In the genomic region with DNA sequence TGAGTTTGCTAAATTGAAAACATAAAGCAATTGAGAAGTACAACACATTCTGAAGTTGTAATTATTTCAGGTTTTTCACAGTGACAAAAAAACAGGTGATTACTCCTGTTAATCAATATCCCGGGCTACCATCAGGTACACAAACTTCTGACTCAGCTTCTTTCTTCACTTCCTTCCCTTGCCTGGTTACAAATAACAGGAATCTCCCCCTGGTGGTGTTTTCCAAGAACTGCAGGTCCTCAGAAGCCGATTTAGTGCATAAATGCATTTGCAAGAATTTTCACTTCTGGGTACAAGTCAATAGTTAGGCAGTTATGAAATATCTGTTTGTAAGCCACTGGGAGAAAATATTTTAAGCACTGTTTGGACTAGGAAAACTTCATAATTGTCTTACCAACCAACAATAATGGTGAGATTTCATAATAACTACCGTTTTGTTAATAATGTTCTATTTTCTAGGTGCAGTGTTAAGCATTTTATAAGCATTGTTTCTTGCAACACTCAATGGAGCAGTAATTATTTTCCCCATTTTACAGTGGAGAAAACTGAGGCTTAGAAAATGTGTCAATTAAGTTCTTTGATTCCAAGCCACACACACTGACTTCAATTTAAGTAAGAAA, we compare ENCODE assay signal across 8 cellular contexts. TPM values are rescaled to one million over a fixed set of nuclear protein-coding genes. Genes with fewer than 3 reads are reported as not detected.
DNase-seq lines count a peak whose midpoint lies in the region; ATAC-seq, FAIRE-seq and TF ChIP-seq lines count a peak whose summit lies in the region.

No MANE protein-coding gene starts in this region.

- no peak overlapping the region for H2BK120ac ChIP-seq in IMR-90 (ENCODE audit: low read depth, low read length)

- no peak overlapping the region for H3K27ac Mint-ChIP-seq in naive thymus-derived CD8-positive, alpha-beta T cell
- no peak overlapping the region for H3K27ac Mint-ChIP-seq in stimulated activated naive B cell treated with anti-CD40 and anti-IgM and Interleukin-4, amounts not matched to agents 10 μg/mL and 1 μg/mL and 100 μg/mL, for 72 hours

- TF ChIP-seq POLR2A in IMR-90 (IDR thresholded peaks at IDR 0.05; ENCODE audit: low read depth, low read length): no peak

- no peaks in the 10 kb centered on the region; a peak in 1 of 4 replicates for H3K79me1 ChIP-seq in IMR-90 (ENCODE audit: low read depth in 1 of 2, low read length in 2 of 2)

- H3K9me2 ChIP-seq in OCI-LY1 (ENCODE audit: low read depth, low read length): no peaks in the 10 kb centered on the region

- no TSS peak for BruUV-seq in IMR-90 (replicated peaks; lab: Mats Ljungman, UMichigan)

- no peaks in the 10 kb centered on the region for H3K27me3 Mint-ChIP-seq in naive thymus-derived CD8-positive, alpha-beta T cell
- H3K27me3 Mint-ChIP-seq in stimulated activated naive B cell treated with anti-CD40 and anti-IgM and Interleukin-4, amounts not matched to agents 10 μg/mL and 1 μg/mL and 100 μg/mL, for 72 hours: no peaks in the 10 kb centered on the region

- H3K18ac ChIP-seq in IMR-90 (ENCODE audit: low read depth, low read length): no peak overlapping the region

- peak; percentile 72; the same call in 1 of the 2 replicates for ATAC-seq in IMR-90 (ENCODE audit: low read depth)
- peak; percentile 71 to 78 for ATAC-seq in naive thymus-derived CD8-positive, alpha-beta T cell
- peak; percentile 59 to 65 for ATAC-seq in stimulated activated naive B cell treated with anti-CD40 and anti-IgM and Interleukin-4, amounts not matched to agents 10 μg/mL and 1 μg/mL and 100 μg/mL, for 72 hours (replicated peaks)

- peaks cover 0 to 6% (median 2%) of the 10 kb centered on the region in 4 donors for H3K4me1 Mint-ChIP-seq in naive thymus-derived CD8-positive, alpha-beta T cell
- H3K4me1 Mint-ChIP-seq in stimulated activated naive B cell treated with anti-CD40 and anti-IgM and Interleukin-4, amounts not matched to agents 10 μg/mL and 1 μg/mL and 100 μg/mL, for 72 hours: peaks cover 0 to 7% of the 10 kb centered on the region in 2 donors

- CTCF ChIA-PET in IMR-90 (lab: Yijun Ruan, JAX): interaction anchor here (0.5 to 6.7 kb wide), 17 partner anchors 8 to 267 kb away, joined by 3 to 114 read pairs (median 5); a partner anchor contains a TSS

- no peak overlapping the region for H2AK5ac ChIP-seq in IMR-90 (ENCODE audit: low read depth, low read length)

- no peak overlapping the region for H3K4ac ChIP-seq in IMR-90 (ENCODE audit: low read depth, low read length)

- H3K4me3 ChIP-seq in IMR-90 (ENCODE audit: insufficient read depth, low read depth, low read length) (no peak overlapping the region), OCI-LY1 (ENCODE audit: low read depth, low read length, poor library complexity, severe bottlenecking) (no peak overlapping the region)

- H4K91ac ChIP-seq in IMR-90 (ENCODE audit: insufficient read depth, low read depth, low read length): no peak overlapping the region

- no peak overlapping the region for H2BK15ac ChIP-seq in IMR-90 (ENCODE audit: low read depth, low read length)

- no peak overlapping the region for H4K5ac ChIP-seq in IMR-90 (ENCODE audit: low read depth, low read length)

- DNase-seq in IMR-90 (peak; percentile 89), epithelial cell of prostate (ENCODE audit: low read depth, low spot score) (peak; percentile 53), posterior vena cava (ENCODE audit: low spot score) (no peak)
- peak; percentile 72 for DNase-seq in activated CD8-positive, alpha-beta memory T cell treated with anti-CD3 and anti-CD28 coated beads, Interleukin-2, amount 50 U/mL, for 4 hours
- peak; percentile 19 to 90 (median 74) for DNase-seq in naive thymus-derived CD8-positive, alpha-beta T cell
- DNase-seq in stimulated activated naive B cell treated with anti-CD40 and anti-IgM and Interleukin-4, amounts not matched to agents 10 μg/mL and 1 μg/mL and 100 μg/mL, for 72 hours: peak; percentile 62

- no peak overlapping the region for H3K23ac ChIP-seq in IMR-90 (ENCODE audit: low read depth, low read length)

- H3K27ac ChIP-seq in IMR-90 (ENCODE audit: insufficient read depth, low read length) (no peak overlapping the region), OCI-LY1 (ENCODE audit: low read depth, low read length, poor library complexity, severe bottlenecking) (no peak overlapping the region), epithelial cell of prostate (no peak overlapping the region)

- intact Hi-C loops in IMR-90 (cut with micrococcal nuclease) (loop anchor here (1.0 to 10.0 kb wide), 3 partner anchors 75 to 262 kb away; a partner anchor contains a TSS), posterior vena cava (cut with DNase I) (loop anchor here in 1 of 2 donors (2.0 kb wide), 1 partner anchor 92 kb away; no protein-coding TSS in a partner anchor)

- H3K79me2 ChIP-seq in OCI-LY1 (ENCODE audit: insufficient read depth, low read length): no peaks in the 10 kb centered on the region

- H2AFZ ChIP-seq in IMR-90 (replicated peaks; ENCODE audit: low read length, poor library complexity) (no peak overlapping the region), OCI-LY1 (ENCODE audit: low read length) (0 out of 2 replicates have a peak overlapping the region, but pooled peaks have one; percentile 16)

- no peak overlapping the region for H2AK9ac ChIP-seq in IMR-90 (replicated peaks; ENCODE audit: low read depth, low read length, poor library complexity)

- H3K9me1 ChIP-seq in IMR-90 (ENCODE audit: insufficient read depth, low read length): no peaks in the 10 kb centered on the region

- H2BK20ac ChIP-seq in IMR-90 (ENCODE audit: low read depth, low read length): no peak overlapping the region

- H4K8ac ChIP-seq in IMR-90 (ENCODE audit: low read depth in 2 of 2, low read length in 2 of 2): no peak overlapping the region

- TF ChIP-seq RAD21 in IMR-90 (IDR thresholded peaks at IDR 0.05; ENCODE audit: low read length): peak; percentile 77

- H3K9me3 ChIP-seq in IMR-90 (ENCODE audit: control insufficient read depth, insufficient read depth, low read length) (no peaks in the 10 kb centered on the region), OCI-LY1 (ENCODE audit: low read length) (no peaks in the 10 kb centered on the region)

- H4K20me1 ChIP-seq in IMR-90 (ENCODE audit: insufficient read depth, low read length) (no peaks in the 10 kb centered on the region), OCI-LY1 (ENCODE audit: insufficient read depth, low read length) (no peaks in the 10 kb centered on the region)

- peaks cover 22% of the 10 kb centered on the region for H3K36me3 ChIP-seq in IMR-90 (ENCODE audit: control insufficient read depth, insufficient read depth, low read length)
- no peaks in the 10 kb centered on the region for H3K36me3 ChIP-seq in OCI-LY1 (ENCODE audit: insufficient read depth, low read length)

- TF ChIP-seq CTCF in IMR-90 (conservative IDR thresholded peaks at IDR 0.05; ENCODE audit: low read depth, low read length): peak; percentile 86
- peak; percentile 86 for TF ChIP-seq CTCF in OCI-LY1 (IDR thresholded peaks at IDR 0.05; ENCODE audit: low read length)

- dilution Hi-C loops in IMR-90 (cut with HindIII; ENCODE audit: low sequenced_read_pairs, unreplicated experiment): no loop called here

- POLR2A ChIA-PET in IMR-90 (lab: Charles Lee; ENCODE audit: unreplicated experiment): interaction anchor here (0.6 kb wide), 2 partner anchors 75 to 97 kb away, joined by 3 to 4 read pairs; a partner anchor contains a TSS
- POLR2A ChIA-PET in naive thymus-derived CD8-positive, alpha-beta T cell (lab: Charles Lee): interaction anchor here (0.7 to 1.2 kb wide), 2 partner anchors 12 to 92 kb away, joined by 4 read pairs; a partner anchor contains a TSS

- H3K4me1 ChIP-seq in IMR-90 (ENCODE audit: control insufficient read depth, insufficient read depth, low read length) (0 out of 2 replicates have a peak, but pooled peaks cover 3% of the 10 kb centered on the region), OCI-LY1 (ENCODE audit: insufficient read depth, low read length, severe bottlenecking) (no peaks in the 10 kb centered on the region)

- in situ Hi-C loops in IMR-90 (cut with MboI; ENCODE audit: low sequenced_read_pairs): loop anchor here (5.0 to 10.0 kb wide), 2 partner anchors 90 to 252 kb away; no protein-coding TSS in a partner anchor

- no peaks in the 10 kb centered on the region for H3K27me3 ChIP-seq in IMR-90 (ENCODE audit: control insufficient read depth, insufficient read depth, low read length)
- no peaks in the 10 kb centered on the region for H3K27me3 ChIP-seq in OCI-LY1 (ENCODE audit: insufficient read depth, low read length)

- H3K4me2 ChIP-seq in IMR-90 (ENCODE audit: low read depth, low read length): no peak overlapping the region
- H3K4me2 ChIP-seq in OCI-LY1 (ENCODE audit: low read length): no peak overlapping the region

- H3K9ac ChIP-seq in IMR-90 (ENCODE audit: low read depth, low read length) (no peak overlapping the region), OCI-LY1 (ENCODE audit: low read length) (no peak overlapping the region)

- H3K14ac ChIP-seq in IMR-90 (replicated peaks; ENCODE audit: low read depth, low read length): no peak overlapping the region

- no peaks in the 10 kb centered on the region for H3K9me3 Mint-ChIP-seq in naive thymus-derived CD8-positive, alpha-beta T cell
- H3K9me3 Mint-ChIP-seq in stimulated activated naive B cell treated with anti-CD40 and anti-IgM and Interleukin-4, amounts not matched to agents 10 μg/mL and 1 μg/mL and 100 μg/mL, for 72 hours: no peaks in the 10 kb centered on the region

- no CpG with 5 or more reads among the region's 3 CpGs for WGBS in IMR-90 (ENCODE audit: extremely low coverage in 2 of 2, insufficient read length in 1 of 2), 2 experiments

- no peak overlapping the region for H2BK5ac ChIP-seq in IMR-90 (ENCODE audit: low read depth, low read length, poor library complexity, severe bottlenecking)

- H3K36me3 Mint-ChIP-seq in naive thymus-derived CD8-positive, alpha-beta T cell: no peaks in the 10 kb centered on the region
- peaks cover 8 to 35% of the 10 kb centered on the region in 2 donors for H3K36me3 Mint-ChIP-seq in stimulated activated naive B cell treated with anti-CD40 and anti-IgM and Interleukin-4, amounts not matched to agents 10 μg/mL and 1 μg/mL and 100 μg/mL, for 72 hours

- H3K56ac ChIP-seq in IMR-90 (ENCODE audit: extremely low read depth, insufficient read depth, low read length): no peak overlapping the region

- H3K4me3 Mint-ChIP-seq in naive thymus-derived CD8-positive, alpha-beta T cell: no peak overlapping the region
- H3K4me3 Mint-ChIP-seq in stimulated activated naive B cell treated with anti-CD40 and anti-IgM and Interleukin-4, amounts not matched to agents 10 μg/mL and 1 μg/mL and 100 μg/mL, for 72 hours: no peak overlapping the region

- no peaks in the 10 kb centered on the region for H3F3A ChIP-seq in OCI-LY1 (ENCODE audit: insufficient read depth, low read length)

- FAIRE-seq in G401.6 (lab: Jason Lieb, UNC): peak; percentile 96

TF ChIP-seq in IMR-90, 13 proteins besides CTCF, POLR2A, EP300 and RAD21 (continues in another document):
- 0 out of 2 replicates have a peak, but pooled peaks have one; percentile 15 for TF ChIP-seq FOS (IDR thresholded peaks at IDR 0.05; ENCODE audit: low read depth, low read length)

RNA-seq across cellular contexts. Expression of a gene that starts 12.4 kb away (rescaled TPM):
- total RNA-seq in IMR-90 (2012; rRNA removed): 3.4 and 6.1 TPM in 2 replicates
- 2.3 and 2.8 TPM in 2 replicates for polyA plus RNA-seq in IMR-90 (2012; rRNA removed)
- 2.8 and 3.0 TPM in 2 replicates for polyA plus RNA-seq in IMR-90 (2012; cell fraction: cytosol; rRNA removed)
- 4.0 and 4.2 TPM in 2 replicates for polyA plus RNA-seq in IMR-90 (2012; cell fraction: nucleus; rRNA removed; ENCODE audit: low replicate concordance)
- 10 to 100 TPM; 30.8 to 37.7 TPM for total RNA-seq in naive thymus-derived CD8-positive, alpha-beta T cell
- 10 to 100 TPM; 30.2 to 45.3 (median 41.4) TPM for polyA plus RNA-seq in naive thymus-derived CD8-positive, alpha-beta T cell
- 10 to 100 TPM; 10.4 to 11.5 TPM for total RNA-seq in posterior vena cava
